ENCODE assay signal across 10 cellular contexts in the genomic region with DNA sequence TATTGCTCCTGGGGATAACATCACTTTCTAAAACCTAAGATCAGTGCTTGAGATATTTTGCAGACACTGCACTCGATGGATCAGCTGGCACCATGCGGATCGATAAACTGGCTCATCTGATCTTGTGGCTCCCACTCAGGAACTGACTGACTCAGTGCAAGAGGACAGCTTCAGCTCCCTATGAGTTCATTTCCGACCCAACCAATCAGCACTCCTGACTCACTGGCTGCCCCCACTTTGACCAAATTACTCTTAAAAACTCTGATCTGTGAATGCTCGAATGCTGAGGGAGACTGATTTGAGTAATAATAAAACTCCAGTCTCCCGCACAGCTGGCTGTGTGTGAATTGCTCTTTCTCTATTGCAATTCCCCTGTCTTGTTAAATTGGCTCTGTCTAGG.
"Had no signal": no experiment of that assay in that cellular context is flagged by ENCODE, and none has a peak within 500 bp of the region (broad histone marks: within the 10 kb centered on the region; RNA-seq: fewer than 3 reads in every experiment).

No MANE protein-coding gene starts in this region.

- ATAC-seq: HCT116, HepG2 had no signal

- H3K27ac ChIP-seq: GM23248, HL-60, KMS-11 had no signal

- H3K9ac ChIP-seq: GM23248, KMS-11 had no signal

- DNase-seq: GM23248, GOT3, H7, Karpas-422, KBM-7 had no signal

- H3K4me3 ChIP-seq: GM23248, HAP-1 had no signal

- H3K36me3 ChIP-seq: HAP-1 had no signal
